Comparison of ENCODE assay signal across 1 cellular context in the genomic region with DNA sequence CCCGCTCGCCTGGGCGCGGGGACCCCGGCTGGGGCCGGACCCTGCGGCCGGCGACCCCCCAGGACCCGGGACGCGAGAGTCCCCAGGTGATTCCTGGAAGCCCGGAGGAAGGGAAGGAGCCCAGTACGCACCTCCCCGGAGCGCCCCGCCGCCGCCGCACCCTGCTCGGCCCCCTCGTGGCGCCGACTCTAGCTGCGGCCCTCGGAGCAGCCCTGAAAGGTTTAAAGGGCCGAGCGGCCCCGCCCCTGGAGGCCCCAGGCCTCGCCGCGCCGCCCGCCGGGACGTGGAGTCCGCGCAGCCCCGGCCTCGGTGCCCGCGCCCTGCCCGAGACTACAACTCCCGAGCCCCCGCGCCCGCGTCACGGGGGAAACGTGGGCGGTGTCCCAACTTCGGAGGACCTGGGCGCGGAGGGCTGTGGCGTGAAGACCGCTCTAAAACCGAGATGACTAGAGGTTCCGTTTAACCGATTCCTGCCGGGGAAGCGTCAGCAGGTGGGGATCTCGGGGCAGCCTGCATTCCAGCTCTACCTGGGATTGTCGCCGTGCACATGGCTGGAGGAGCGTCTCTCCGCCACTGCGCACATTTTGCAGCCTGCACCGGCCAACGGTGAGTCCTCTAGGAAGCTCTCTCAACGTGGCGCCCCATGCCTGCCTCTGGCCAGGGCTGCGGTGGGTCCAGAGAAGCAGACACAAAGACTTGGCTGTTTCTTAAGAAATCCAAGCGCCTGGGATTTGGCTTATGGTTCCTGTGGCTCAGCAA.
A peak's percentile ranks its signal among the peaks of the same experiment; 100 is the strongest.
TF ChIP-seq lines count a peak whose summit lies in the region.

A gene with protein sequence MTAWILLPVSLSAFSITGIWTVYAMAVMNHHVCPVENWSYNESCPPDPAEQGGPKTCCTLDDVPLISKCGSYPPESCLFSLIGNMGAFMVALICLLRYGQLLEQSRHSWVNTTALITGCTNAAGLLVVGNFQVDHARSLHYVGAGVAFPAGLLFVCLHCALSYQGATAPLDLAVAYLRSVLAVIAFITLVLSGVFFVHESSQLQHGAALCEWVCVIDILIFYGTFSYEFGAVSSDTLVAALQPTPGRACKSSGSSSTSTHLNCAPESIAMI (minus strand): TSS at position 223 of the 759 bp plus-strand sequence. CDS start 750 bp downstream, outside the sequence.

TF ChIP-seq in HCT116, 20 proteins besides CTCF, POLR2A, EP300 and RAD21 (continued from another document):
- TF ChIP-seq, protein P1, sequence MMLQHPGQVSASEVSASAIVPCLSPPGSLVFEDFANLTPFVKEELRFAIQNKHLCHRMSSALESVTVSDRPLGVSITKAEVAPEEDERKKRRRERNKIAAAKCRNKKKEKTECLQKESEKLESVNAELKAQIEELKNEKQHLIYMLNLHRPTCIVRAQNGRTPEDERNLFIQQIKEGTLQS (IDR thresholded peaks at IDR 0.05) = no peak
- TF ChIP-seq ZFX (IDR thresholded peaks at IDR 0.05) (peak; percentile 68), EZH2phosphoT487 (IDR thresholded peaks at IDR 0.05; ENCODE audit: borderline replicate concordance) (no peak)
